1 cellular context compared by ENCODE assay signal in the genomic region with DNA sequence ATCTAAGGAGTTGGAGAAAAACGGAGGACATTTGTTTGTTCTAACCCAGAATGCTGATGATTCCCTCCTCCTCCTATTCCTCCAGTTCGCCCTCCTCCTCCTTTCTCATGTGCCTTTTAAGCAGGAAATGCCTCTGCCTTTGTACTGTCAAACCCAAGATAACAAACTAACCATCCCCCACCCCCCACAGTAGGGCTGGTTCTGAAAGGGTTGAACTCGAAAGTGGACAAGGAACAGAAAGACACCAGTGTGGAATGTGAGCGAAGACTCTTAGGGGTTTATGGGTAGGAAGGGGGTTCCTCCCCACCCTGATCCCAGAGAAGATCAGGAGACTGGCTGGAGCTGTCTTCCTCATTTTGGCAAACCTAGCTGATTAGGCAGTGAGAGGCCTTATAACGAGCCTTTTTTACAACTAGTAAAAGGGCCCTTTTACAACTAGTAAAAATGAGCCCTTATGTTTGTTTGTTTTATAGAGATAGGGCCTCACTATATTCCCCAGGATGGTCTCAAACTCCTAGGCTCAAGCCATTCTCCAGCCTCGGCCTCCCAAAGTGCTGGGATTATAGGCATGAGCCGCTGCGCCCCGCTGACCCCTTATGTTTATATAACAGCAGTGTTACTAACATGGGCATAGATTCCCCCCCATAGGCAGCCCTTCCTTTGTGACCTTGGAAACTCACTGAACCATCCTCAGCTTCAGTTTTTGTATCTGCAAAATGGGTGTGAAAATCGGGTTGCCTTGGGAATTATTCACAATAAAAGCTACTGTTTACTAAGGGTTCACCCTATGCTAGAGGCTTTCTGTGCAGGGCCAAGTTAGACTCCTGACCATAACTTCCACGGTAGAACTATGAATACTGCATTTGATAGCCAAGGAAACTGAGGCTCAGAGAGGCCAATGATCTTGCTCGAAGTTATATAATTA.
TF ChIP-seq lines count a peak whose summit lies in the region.

No MANE protein-coding gene starts in this region.

TF ChIP-seq in HEK293, 187 proteins besides CTCF, POLR2A, EP300 and RAD21 (continued from another document):
- TF ChIP-seq ZNF529 (tag by site-specific recombination; IDR thresholded peaks at IDR 0.05; ENCODE audit: insufficient replicate concordance) (no peak), YY2 (tag by site-specific recombination; IDR thresholded peaks at IDR 0.05) (no peak), ZNF391 (tag by site-specific recombination; IDR thresholded peaks at IDR 0.05; ENCODE audit: borderline replicate concordance, low read depth) (no peak), ZBTB8A (tag by site-specific recombination; IDR thresholded peaks at IDR 0.05) (no peak; the same call in 1 of the 2 replicates), ZSCAN30 (tag by site-specific recombination; IDR thresholded peaks at IDR 0.05) (0 out of 2 replicates have a peak, but pooled peaks have one; percentile 20), SCRT2 (tag by site-specific recombination; IDR thresholded peaks at IDR 0.05) (no peak), FEZF1 (tag by site-specific recombination; IDR thresholded peaks at IDR 0.05) (peak; percentile 75), ZNF214 (tag by site-specific recombination; IDR thresholded peaks at IDR 0.05; ENCODE audit: borderline replicate concordance) (no peak), ZSCAN23 (tag by site-specific recombination; IDR thresholded peaks at IDR 0.05) (no peak), ZIC2 (tag by site-specific recombination; IDR thresholded peaks at IDR 0.05) (peak; percentile 43), ZNF48 (tag by site-specific recombination; IDR thresholded peaks at IDR 0.05) (no peak), ZNF37A (tag by site-specific recombination; IDR thresholded peaks at IDR 0.05) (no peak), GLI4 (tag by site-specific recombination; IDR thresholded peaks at IDR 0.05) (no peak), ZNF768 (tag by site-specific recombination; IDR thresholded peaks at IDR 0.05) (no peak), ZNF394 (tag by site-specific recombination; IDR thresholded peaks at IDR 0.05; ENCODE audit: borderline replicate concordance) (no peak), ZNF155 (tag by site-specific recombination; IDR thresholded peaks at IDR 0.05) (no peak), ZNF10 (tag by site-specific recombination; IDR thresholded peaks at IDR 0.05) (no peak), ZNF76 (tag by site-specific recombination; IDR thresholded peaks at IDR 0.05; ENCODE audit: borderline replicate concordance, low read depth) (peak; percentile 47), ZNF521 (tag by site-specific recombination; IDR thresholded peaks at IDR 0.05) (no peak), ZNF335 (tag by site-specific recombination; conservative IDR thresholded peaks at IDR 0.05) (0 out of 2 replicates have a peak, but pooled peaks have one; percentile 26), ZBTB1 (tag by site-specific recombination; IDR thresholded peaks at IDR 0.05) (no peak), TCF7L2 (IDR thresholded peaks at IDR 0.05; ENCODE audit: borderline replicate concordance, low read depth, low read length) (0 out of 2 replicates have a peak, but pooled peaks have one; percentile 36), ZNF600 (tag by site-specific recombination; IDR thresholded peaks at IDR 0.05) (no peak), ZBTB48 (tag by site-specific recombination; IDR thresholded peaks at IDR 0.05) (no peak), ZNF626 (tag by site-specific recombination; IDR thresholded peaks at IDR 0.05) (no peak), ZNF140 (tag by site-specific recombination; IDR thresholded peaks at IDR 0.05) (no peak), SP2 (tag by site-specific recombination; IDR thresholded peaks at IDR 0.05) (peak; percentile 20; the same call in 1 of the 2 replicates), ZNF501 (tag by site-specific recombination; IDR thresholded peaks at IDR 0.05) (no peak)
- TF ChIP-seq, protein P1, sequence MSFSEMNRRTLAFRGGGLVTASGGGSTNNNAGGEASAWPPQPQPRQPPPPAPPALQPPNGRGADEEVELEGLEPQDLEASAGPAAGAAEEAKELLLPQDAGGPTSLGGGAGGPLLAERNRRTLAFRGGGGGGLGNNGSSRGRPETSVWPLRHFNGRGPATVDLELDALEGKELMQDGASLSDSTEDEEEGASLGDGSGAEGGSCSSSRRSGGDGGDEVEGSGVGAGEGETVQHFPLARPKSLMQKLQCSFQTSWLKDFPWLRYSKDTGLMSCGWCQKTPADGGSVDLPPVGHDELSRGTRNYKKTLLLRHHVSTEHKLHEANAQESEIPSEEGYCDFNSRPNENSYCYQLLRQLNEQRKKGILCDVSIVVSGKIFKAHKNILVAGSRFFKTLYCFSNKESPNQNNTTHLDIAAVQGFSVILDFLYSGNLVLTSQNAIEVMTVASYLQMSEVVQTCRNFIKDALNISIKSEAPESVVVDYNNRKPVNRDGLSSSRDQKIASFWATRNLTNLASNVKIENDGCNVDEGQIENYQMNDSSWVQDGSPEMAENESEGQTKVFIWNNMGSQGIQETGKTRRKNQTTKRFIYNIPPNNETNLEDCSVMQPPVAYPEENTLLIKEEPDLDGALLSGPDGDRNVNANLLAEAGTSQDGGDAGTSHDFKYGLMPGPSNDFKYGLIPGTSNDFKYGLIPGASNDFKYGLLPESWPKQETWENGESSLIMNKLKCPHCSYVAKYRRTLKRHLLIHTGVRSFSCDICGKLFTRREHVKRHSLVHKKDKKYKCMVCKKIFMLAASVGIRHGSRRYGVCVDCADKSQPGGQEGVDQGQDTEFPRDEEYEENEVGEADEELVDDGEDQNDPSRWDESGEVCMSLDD (tag by site-specific recombination; IDR thresholded peaks at IDR 0.05) = no peak
- TF ChIP-seq, protein P2, sequence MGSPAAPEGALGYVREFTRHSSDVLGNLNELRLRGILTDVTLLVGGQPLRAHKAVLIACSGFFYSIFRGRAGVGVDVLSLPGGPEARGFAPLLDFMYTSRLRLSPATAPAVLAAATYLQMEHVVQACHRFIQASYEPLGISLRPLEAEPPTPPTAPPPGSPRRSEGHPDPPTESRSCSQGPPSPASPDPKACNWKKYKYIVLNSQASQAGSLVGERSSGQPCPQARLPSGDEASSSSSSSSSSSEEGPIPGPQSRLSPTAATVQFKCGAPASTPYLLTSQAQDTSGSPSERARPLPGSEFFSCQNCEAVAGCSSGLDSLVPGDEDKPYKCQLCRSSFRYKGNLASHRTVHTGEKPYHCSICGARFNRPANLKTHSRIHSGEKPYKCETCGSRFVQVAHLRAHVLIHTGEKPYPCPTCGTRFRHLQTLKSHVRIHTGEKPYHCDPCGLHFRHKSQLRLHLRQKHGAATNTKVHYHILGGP (tag by site-specific recombination; IDR thresholded peaks at IDR 0.05) = no peak
- TF ChIP-seq, protein P3, sequence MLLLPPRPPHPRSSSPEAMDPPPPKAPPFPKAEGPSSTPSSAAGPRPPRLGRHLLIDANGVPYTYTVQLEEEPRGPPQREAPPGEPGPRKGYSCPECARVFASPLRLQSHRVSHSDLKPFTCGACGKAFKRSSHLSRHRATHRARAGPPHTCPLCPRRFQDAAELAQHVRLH (tag by site-specific recombination; IDR thresholded peaks at IDR 0.05) = 0 out of 2 replicates have a peak, but pooled peaks have one; percentile 8
- TF ChIP-seq, protein P4, sequence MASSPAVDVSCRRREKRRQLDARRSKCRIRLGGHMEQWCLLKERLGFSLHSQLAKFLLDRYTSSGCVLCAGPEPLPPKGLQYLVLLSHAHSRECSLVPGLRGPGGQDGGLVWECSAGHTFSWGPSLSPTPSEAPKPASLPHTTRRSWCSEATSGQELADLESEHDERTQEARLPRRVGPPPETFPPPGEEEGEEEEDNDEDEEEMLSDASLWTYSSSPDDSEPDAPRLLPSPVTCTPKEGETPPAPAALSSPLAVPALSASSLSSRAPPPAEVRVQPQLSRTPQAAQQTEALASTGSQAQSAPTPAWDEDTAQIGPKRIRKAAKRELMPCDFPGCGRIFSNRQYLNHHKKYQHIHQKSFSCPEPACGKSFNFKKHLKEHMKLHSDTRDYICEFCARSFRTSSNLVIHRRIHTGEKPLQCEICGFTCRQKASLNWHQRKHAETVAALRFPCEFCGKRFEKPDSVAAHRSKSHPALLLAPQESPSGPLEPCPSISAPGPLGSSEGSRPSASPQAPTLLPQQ (tag by site-specific recombination; IDR thresholded peaks at IDR 0.05) = peak; percentile 57
- TF ChIP-seq, protein P5, sequence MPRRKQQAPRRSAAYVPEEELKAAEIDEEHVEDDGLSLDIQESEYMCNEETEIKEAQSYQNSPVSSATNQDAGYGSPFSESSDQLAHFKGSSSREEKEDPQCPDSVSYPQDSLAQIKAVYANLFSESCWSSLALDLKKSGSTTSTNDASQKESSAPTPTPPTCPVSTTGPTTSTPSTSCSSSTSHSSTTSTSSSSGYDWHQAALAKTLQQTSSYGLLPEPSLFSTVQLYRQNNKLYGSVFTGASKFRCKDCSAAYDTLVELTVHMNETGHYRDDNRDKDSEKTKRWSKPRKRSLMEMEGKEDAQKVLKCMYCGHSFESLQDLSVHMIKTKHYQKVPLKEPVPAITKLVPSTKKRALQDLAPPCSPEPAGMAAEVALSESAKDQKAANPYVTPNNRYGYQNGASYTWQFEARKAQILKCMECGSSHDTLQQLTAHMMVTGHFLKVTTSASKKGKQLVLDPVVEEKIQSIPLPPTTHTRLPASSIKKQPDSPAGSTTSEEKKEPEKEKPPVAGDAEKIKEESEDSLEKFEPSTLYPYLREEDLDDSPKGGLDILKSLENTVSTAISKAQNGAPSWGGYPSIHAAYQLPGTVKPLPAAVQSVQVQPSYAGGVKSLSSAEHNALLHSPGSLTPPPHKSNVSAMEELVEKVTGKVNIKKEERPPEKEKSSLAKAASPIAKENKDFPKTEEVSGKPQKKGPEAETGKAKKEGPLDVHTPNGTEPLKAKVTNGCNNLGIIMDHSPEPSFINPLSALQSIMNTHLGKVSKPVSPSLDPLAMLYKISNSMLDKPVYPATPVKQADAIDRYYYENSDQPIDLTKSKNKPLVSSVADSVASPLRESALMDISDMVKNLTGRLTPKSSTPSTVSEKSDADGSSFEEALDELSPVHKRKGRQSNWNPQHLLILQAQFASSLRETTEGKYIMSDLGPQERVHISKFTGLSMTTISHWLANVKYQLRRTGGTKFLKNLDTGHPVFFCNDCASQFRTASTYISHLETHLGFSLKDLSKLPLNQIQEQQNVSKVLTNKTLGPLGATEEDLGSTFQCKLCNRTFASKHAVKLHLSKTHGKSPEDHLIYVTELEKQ (tag by site-specific recombination; IDR thresholded peaks at IDR 0.05; ENCODE audit: borderline replicate concordance) = no peak
- TF ChIP-seq, protein P6, sequence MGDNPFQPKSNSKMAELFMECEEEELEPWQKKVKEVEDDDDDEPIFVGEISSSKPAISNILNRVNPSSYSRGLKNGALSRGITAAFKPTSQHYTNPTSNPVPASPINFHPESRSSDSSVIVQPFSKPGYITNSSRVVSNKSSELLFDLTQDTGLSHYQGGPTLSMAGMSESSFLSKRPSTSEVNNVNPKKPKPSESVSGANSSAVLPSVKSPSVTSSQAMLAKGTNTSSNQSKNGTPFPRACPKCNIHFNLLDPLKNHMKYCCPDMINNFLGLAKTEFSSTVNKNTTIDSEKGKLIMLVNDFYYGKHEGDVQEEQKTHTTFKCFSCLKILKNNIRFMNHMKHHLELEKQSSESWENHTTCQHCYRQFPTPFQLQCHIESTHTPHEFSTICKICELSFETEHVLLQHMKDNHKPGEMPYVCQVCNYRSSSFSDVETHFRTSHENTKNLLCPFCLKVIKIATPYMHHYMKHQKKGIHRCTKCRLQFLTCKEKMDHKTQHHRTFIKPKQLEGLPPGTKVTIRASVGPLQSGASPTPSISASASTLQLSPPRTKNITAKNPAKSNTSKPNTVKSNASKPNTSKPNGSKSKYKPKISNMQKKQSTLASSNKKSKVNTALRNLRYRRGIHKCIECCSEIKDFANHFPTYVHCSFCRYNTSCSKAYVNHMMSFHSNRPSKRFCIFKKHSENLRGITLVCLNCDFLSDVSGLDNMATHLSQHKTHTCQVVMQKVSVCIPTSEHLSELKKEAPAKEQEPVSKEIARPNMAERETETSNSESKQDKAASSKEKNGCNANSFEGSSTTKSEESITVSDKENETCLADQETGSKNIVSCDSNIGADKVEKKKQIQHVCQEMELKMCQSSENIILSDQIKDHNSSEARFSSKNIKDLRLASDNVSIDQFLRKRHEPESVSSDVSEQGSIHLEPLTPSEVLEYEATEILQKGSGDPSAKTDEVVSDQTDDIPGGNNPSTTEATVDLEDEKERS (tag by site-specific recombination; IDR thresholded peaks at IDR 0.05) = no peak
- TF ChIP-seq, protein P7, sequence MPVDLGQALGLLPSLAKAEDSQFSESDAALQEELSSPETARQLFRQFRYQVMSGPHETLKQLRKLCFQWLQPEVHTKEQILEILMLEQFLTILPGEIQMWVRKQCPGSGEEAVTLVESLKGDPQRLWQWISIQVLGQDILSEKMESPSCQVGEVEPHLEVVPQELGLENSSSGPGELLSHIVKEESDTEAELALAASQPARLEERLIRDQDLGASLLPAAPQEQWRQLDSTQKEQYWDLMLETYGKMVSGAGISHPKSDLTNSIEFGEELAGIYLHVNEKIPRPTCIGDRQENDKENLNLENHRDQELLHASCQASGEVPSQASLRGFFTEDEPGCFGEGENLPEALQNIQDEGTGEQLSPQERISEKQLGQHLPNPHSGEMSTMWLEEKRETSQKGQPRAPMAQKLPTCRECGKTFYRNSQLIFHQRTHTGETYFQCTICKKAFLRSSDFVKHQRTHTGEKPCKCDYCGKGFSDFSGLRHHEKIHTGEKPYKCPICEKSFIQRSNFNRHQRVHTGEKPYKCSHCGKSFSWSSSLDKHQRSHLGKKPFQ (tag by site-specific recombination; IDR thresholded peaks at IDR 0.05) = no peak
- TF ChIP-seq, protein P8, sequence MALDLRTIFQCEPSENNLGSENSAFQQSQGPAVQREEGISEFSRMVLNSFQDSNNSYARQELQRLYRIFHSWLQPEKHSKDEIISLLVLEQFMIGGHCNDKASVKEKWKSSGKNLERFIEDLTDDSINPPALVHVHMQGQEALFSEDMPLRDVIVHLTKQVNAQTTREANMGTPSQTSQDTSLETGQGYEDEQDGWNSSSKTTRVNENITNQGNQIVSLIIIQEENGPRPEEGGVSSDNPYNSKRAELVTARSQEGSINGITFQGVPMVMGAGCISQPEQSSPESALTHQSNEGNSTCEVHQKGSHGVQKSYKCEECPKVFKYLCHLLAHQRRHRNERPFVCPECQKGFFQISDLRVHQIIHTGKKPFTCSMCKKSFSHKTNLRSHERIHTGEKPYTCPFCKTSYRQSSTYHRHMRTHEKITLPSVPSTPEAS (tag by site-specific recombination; IDR thresholded peaks at IDR 0.05) = no peak
